ENCODE assay signal across 15 cellular contexts in the genomic region with DNA sequence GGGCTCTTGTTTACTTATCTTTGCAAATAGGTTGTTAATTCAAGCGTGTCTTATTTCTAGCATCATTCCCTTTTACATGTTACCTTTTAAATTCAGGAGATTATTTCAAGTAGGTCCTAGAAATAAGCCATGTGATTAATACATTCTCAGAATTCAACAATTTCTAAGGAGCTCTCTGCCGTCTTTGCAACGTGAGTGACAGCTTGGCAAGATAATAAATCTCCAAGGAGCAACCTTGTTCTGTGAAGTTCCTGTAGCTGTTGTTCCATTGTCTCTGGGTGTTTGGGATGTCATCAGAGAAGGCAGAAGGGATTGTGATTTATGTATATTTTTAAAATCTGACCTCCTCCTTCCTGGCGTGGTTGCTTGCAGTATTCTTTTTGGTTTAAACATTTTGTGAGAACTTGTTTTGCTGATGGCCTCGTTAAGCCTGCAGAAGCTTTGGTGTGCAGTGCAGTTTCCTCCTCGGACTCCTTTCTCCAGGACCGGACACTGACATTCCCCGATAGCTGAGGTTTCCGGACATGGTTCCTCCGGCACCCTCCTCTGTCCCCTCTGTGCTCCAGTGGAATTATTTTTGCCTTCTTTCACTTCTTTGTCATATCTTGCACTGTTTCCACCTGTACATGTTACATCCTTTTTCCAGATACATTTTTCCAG. TPM values are rescaled to one million over a fixed set of nuclear protein-coding genes. Genes with fewer than 3 reads are reported as not detected.
DNase-seq lines count a peak whose midpoint lies in the region; ATAC-seq and TF ChIP-seq lines count a peak whose summit lies in the region.
"Had no signal": no experiment of that assay in that cellular context is flagged by ENCODE, and none has a peak within 500 bp of the region (broad histone marks: within the 10 kb centered on the region; RNA-seq: fewer than 3 reads in every experiment).

No MANE protein-coding gene starts in this region.

- H3K9me3 ChIP-seq in psoas muscle: no peaks in the 10 kb centered on the region
- H3K9me3 ChIP-seq: heart left ventricle, ovary had no signal

- no peak for TF ChIP-seq CTCF in coronary artery (IDR thresholded peaks at IDR 0.05)
- TF ChIP-seq CTCF in psoas muscle (IDR thresholded peaks at IDR 0.05): no peak

- ATAC-seq in psoas muscle (no peak), HG02938 (IDR thresholded peaks at IDR 0.05; ENCODE audit: unreplicated experiment) (no peak), GM21390 (IDR thresholded peaks at IDR 0.05; ENCODE audit: unreplicated experiment) (no peak)
- ATAC-seq: heart left ventricle; Panc1; stimulated activated naive CD8-positive, alpha-beta T cell treated with anti-CD3 and anti-CD28 coated beads, Interleukin-15, Interleukin-2, amounts not matched to agents 100 U/mL and 50 U/mL, for 24 hours had no signal

- DNase-seq in DMS79 (lab: John Stamatoyannopoulos, UW): peak; percentile 32
- peak; percentile 1 for DNase-seq in NAMALWA (ENCODE audit: low spot score)
- no peak for DNase-seq in coronary artery (ENCODE audit: low spot score)
- no peak for DNase-seq in psoas muscle
- no peak for DNase-seq in HuH-7 (ENCODE audit: low spot score)
- DNase-seq: KG1; NCI-H1436 treated with DMSO at 0.1 percent for 48 hours; stimulated activated naive CD8-positive, alpha-beta T cell treated with anti-CD3 and anti-CD28 coated beads, Interleukin-15, Interleukin-2, amounts not matched to agents 100 U/mL and 50 U/mL, for 24 hours had no signal

- H3K27ac ChIP-seq in coronary artery: peak overlapping the region; percentile 22 to 29
- H3K27ac ChIP-seq in psoas muscle: peak overlapping the region; percentile 3
- H3K27ac ChIP-seq: ovary had no signal

- H3K27me3 ChIP-seq in psoas muscle (ENCODE audit: insufficient read depth in 3 of 3, low read length in 2 of 3): no peaks in the 10 kb centered on the region
- H3K27me3 ChIP-seq: heart left ventricle, ovary had no signal

- no peaks in the 10 kb centered on the region for H3K36me3 ChIP-seq in psoas muscle (ENCODE audit: insufficient read depth in 1 of 2, low read depth in 1 of 2)
- H3K36me3 ChIP-seq: heart left ventricle, ovary had no signal

- WGBS in psoas muscle, 3 donors: 57 to 63% (median 58%) methylated on average over 10 of the region's 10 CpGs

- H3K4me3 ChIP-seq in coronary artery: no peak overlapping the region
- no peak overlapping the region for H3K4me3 ChIP-seq in psoas muscle
- H3K4me3 ChIP-seq: heart left ventricle, ovary had no signal

- peaks cover 48% of the 10 kb centered on the region for H3K4me1 ChIP-seq in psoas muscle

- intact Hi-C loops in psoas muscle (cut with DNase I): loop anchor here in 1 of 2 donors (10.0 kb wide), 1 partner anchor 798 kb away; no protein-coding TSS in a partner anchor

RNA-seq across cellular contexts. Expression of a gene that starts 33.6 kb away (rescaled TPM):
- 100 to 1,000 TPM in 1 of 4 donors, 10 to 100 TPM in 3; 32.8 to 105 (median 91.2) TPM for total RNA-seq in psoas muscle
- polyA plus RNA-seq in psoas muscle: 100 to 1,000 TPM in 2 of 3 donors, 10 to 100 TPM in 1; 86.5 to 367 (median 303) TPM
- total RNA-seq: CD4-positive, CD25-positive, alpha-beta regulatory T cell; G401 had no signal

Comparison
In these comparisons a context has a peak if more than half of its experiments do, and no peak if none do; other contexts are left out.
1. DNase-seq: peak in DMS79 (single experiment) and NAMALWA (single experiment); none in coronary artery (single experiment), psoas muscle (0 of 2) and HuH-7 (single experiment).